ENCODE assay signal across 26 cellular contexts in the genomic region with DNA sequence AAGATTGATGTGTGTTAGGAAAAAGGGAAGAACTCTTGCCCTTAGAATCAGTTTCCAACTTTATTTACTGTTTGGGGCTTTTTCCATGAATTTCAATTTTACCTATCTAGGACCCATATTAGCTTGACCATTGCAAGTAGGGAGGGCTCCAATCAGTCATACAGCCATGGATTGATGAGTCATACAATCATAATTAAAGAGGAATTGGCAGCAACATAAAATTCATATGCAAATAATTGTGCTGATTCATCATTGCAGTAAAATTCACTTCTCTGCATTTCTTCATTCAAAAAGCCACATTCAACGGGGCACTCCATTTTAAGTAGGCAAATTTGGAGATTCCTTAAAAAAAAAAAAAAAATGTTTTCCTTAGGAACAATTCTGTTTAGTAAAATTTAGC.
"Had no signal": no experiment of that assay in that cellular context is flagged by ENCODE, and none has a peak within 500 bp of the region (broad histone marks: within the 10 kb centered on the region; RNA-seq: fewer than 3 reads in every experiment).

No MANE protein-coding gene starts in this region.

- H3K9me3 ChIP-seq: neutrophil had no signal

- H3K4me3 ChIP-seq: heart right ventricle, lower lobe of right lung, sigmoid colon, tibial nerve had no signal

- H3K36me3 ChIP-seq: brain microvascular endothelial cell, heart right ventricle, lower lobe of right lung, neutrophil, sigmoid colon, tibial nerve had no signal

- H3K4me1 ChIP-seq: foreskin keratinocyte, lower lobe of right lung had no signal

- ATAC-seq: activated CD4-positive, CD25-positive, alpha-beta regulatory T cell treated with anti-CD3 and anti-CD28 coated beads, Interleukin-2, amount 50 U/mL, for 24 hours; esophagus mucosa; foreskin keratinocyte; heart right ventricle; left lobe of liver; lower lobe of right lung; stimulated activated naive B cell treated with anti-CD40 and anti-IgM and Interleukin-4, amounts not matched to agents 10 μg/mL and 1 μg/mL and 100 μg/mL, for 72 hours had no signal

- H3K27ac ChIP-seq: brain microvascular endothelial cell, foreskin keratinocyte, heart right ventricle, lower lobe of right lung, neutrophil, tibial nerve, VCaP had no signal

- DNase-seq: activated CD4-positive, alpha-beta T cell treated with anti-CD3 and anti-CD28 coated beads for 48 hours; activated CD4-positive, alpha-beta T cell treated with anti-CD3 and anti-CD28 coated beads, Interleukin-2, amount 50 U/mL, for 48 hours; activated CD8-positive, alpha-beta memory T cell treated with anti-CD3 and anti-CD28 coated beads for 24 hours; activated effector memory CD4-positive, alpha-beta T cell treated with anti-CD3 and anti-CD28 coated beads, Interleukin-2, amount 50 U/mL, for 16 hours; activated naive CD4-positive, alpha-beta T cell treated with anti-CD3 and anti-CD28 coated beads for 36 hours; activated naive CD8-positive, alpha-beta T cell treated with anti-CD3 and anti-CD28 coated beads for 36 hours; brain microvascular endothelial cell; central memory CD4-positive, alpha-beta T cell; endodermal cell; heart right ventricle; kidney glomerular epithelial cell; lower lobe of right lung; nephron progenitor cell; retina; sigmoid colon; small intestine; stimulated activated CD4-positive, alpha-beta T cell treated with anti-CD3 and anti-CD28 coated beads, Interleukin-1b, Interleukin-23, amount 100 ng/mL, for 48 hours; stimulated activated naive B cell treated with anti-CD40 and anti-IgM and Interleukin-4, amounts not matched to agents 10 μg/mL and 1 μg/mL and 100 μg/mL, for 72 hours; T-helper 9 cell had no signal

- H3K27me3 ChIP-seq: brain microvascular endothelial cell, foreskin keratinocyte, heart right ventricle, neutrophil, sigmoid colon, tibial nerve had no signal
